ENCODE assay signal across 1 cellular context in the genomic region with DNA sequence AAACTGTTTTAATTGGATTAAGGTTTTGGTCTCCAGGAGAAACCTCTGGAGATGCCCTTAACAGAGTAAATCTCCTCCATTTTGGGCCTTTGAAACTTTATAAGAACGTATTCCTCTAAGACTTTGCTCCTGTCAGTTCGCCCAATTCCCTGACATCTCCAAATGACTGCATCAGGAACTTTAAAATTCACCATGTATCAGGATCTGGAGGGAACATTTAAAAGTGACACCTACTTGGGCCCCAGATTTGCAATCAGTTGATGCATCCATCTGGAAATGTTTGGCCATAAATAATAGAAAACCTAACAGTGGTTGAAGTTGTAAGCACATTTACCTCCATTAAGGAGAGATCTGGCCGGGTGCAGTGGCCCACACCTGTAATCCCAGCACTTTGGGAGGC.
TF ChIP-seq lines count a peak whose summit lies in the region.

No MANE protein-coding gene starts in this region.

TF ChIP-seq in GM23338, 12 proteins besides CTCF, POLR2A, EP300 and RAD21 (continued from another document):
- TF ChIP-seq, protein P1, sequence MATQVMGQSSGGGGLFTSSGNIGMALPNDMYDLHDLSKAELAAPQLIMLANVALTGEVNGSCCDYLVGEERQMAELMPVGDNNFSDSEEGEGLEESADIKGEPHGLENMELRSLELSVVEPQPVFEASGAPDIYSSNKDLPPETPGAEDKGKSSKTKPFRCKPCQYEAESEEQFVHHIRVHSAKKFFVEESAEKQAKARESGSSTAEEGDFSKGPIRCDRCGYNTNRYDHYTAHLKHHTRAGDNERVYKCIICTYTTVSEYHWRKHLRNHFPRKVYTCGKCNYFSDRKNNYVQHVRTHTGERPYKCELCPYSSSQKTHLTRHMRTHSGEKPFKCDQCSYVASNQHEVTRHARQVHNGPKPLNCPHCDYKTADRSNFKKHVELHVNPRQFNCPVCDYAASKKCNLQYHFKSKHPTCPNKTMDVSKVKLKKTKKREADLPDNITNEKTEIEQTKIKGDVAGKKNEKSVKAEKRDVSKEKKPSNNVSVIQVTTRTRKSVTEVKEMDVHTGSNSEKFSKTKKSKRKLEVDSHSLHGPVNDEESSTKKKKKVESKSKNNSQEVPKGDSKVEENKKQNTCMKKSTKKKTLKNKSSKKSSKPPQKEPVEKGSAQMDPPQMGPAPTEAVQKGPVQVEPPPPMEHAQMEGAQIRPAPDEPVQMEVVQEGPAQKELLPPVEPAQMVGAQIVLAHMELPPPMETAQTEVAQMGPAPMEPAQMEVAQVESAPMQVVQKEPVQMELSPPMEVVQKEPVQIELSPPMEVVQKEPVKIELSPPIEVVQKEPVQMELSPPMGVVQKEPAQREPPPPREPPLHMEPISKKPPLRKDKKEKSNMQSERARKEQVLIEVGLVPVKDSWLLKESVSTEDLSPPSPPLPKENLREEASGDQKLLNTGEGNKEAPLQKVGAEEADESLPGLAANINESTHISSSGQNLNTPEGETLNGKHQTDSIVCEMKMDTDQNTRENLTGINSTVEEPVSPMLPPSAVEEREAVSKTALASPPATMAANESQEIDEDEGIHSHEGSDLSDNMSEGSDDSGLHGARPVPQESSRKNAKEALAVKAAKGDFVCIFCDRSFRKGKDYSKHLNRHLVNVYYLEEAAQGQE (IDR thresholded peaks at IDR 0.05; ENCODE audit: unreplicated experiment), result no peak
TF ChIP-seq in GM23338: peak in this region for 0.
